ENCODE assay signal across 16 cellular contexts in the genomic region with DNA sequence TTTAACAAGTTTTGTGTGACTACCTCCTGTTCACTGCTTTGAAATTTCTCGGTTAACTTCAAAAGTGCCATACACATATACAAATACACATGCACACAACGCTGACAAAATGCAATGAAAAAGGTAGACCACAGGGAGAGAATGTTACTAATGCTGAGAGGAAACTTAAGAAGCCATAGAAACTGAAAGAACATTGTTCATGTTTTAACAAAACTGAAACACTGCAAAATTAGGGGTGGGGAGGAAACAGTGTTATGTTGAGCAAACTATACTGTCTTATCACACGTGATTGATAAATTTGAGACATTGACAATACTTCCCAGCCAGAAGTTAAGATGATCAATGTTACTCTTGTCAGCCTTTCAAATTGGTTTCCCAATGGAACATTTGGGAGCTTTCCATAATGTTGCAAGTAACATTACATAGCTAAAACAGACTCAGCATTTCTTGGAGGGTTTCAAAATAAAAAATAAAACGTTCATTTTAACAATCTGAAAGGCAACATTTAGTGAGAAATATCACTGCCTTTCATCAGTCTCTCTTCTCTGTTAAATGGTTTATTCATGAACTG.
DNase-seq lines count a peak whose midpoint lies in the region; ATAC-seq and TF ChIP-seq lines count a peak whose summit lies in the region.
"Had no signal": no experiment of that assay in that cellular context is flagged by ENCODE, and none has a peak within 500 bp of the region (broad histone marks: within the 10 kb centered on the region; RNA-seq: fewer than 3 reads in every experiment).

No MANE protein-coding gene starts in this region.

- peaks cover 21 to 25% of the 10 kb centered on the region in 2 donors for H3K4me1 ChIP-seq in adrenal gland (replicated peaks in 1 of 2)
- no peaks in the 10 kb centered on the region for H3K4me1 ChIP-seq in GM23338 (ENCODE audit: insufficient read depth)
- H3K4me1 ChIP-seq: left lung had no signal

- whole genome bisulfite sequencing in adrenal gland, 4 donors, result 36 to 50% (median 41%) methylated on average over 4 of the region's 4 CpGs

- H3K4me3 ChIP-seq in adrenal gland (peak overlapping the region in 1 of 4 donors; percentile 30), GM23338 (no peak overlapping the region)
- H3K4me3 ChIP-seq: coronary artery, left lung, ovary had no signal

- no peaks in the 10 kb centered on the region for H3K27me3 Mint-ChIP-seq in GM23338 (ENCODE audit: insufficient read depth, low read depth, poor library complexity)
- H3K27me3 Mint-ChIP-seq: activated B cell treated with CpG ODN at 0.5 μM for 24 hours; CD4-positive, alpha-beta memory T cell; IgD-negative memory B cell had no signal

- peaks cover 2% of the 10 kb centered on the region; the same call in 2 of the 3 replicates for H3K4me1 Mint-ChIP-seq in GM23338
- H3K4me1 Mint-ChIP-seq: CD4-positive, alpha-beta memory T cell; IgD-negative memory B cell had no signal

- no peak overlapping the region for H2AFZ ChIP-seq in GM23338

- H4K20me1 ChIP-seq in GM23338 (replicated peaks; ENCODE audit: insufficient read depth), result no peaks in the 10 kb centered on the region

- H3K36me3 ChIP-seq in adrenal gland (replicated peaks in 1 of 2) (no peaks in the 10 kb centered on the region), GM23338 (ENCODE audit: insufficient read depth) (no peaks in the 10 kb centered on the region)
- H3K36me3 ChIP-seq: left lung, ovary had no signal

- H3K27ac ChIP-seq in adrenal gland (peak overlapping the region in 3 of 5 donors; percentile 24 to 44 (median 31)), GM23338 (ENCODE audit: low read depth) (no peak overlapping the region)
- H3K27ac ChIP-seq: coronary artery, left lung, ovary had no signal

- H3K9me3 Mint-ChIP-seq in GM23338, result no peaks in the 10 kb centered on the region

- no peak for DNase-seq in adrenal gland
- DNase-seq in stimulated activated naive CD4-positive, alpha-beta T cell (lab: John Stamatoyannopoulos, UW), result no peak
- no peak for DNase-seq in ureter (ENCODE audit: low spot score)
- no peak for DNase-seq in NCI-H1930 (lab: John Stamatoyannopoulos, UW)
- DNase-seq in GM23338 (ENCODE audit: low spot score), result no peak
- DNase-seq: activated B cell treated with CpG ODN at 0.5 μM for 24 hours; CD4-positive, alpha-beta memory T cell; left lung; NCI-H2171 treated with DMSO at 0.1 percent for 48 hours; ovary; stimulated activated CD4-positive, alpha-beta T cell treated with anti-CD3 and anti-CD28 coated beads, Interleukin-4, amount 100 ng/mL, for 1 hour had no signal

- no peaks in the 10 kb centered on the region for H3F3A ChIP-seq in GM23338 (replicated peaks; ENCODE audit: low read depth)

- H3K79me2 ChIP-seq in GM23338 (replicated peaks; ENCODE audit: insufficient read depth), result no peaks in the 10 kb centered on the region

- TF ChIP-seq POLR2A in adrenal gland (IDR thresholded peaks at IDR 0.05), result no peak

- H3K27me3 ChIP-seq in adrenal gland (no peaks in the 10 kb centered on the region), GM23338 (ENCODE audit: insufficient read depth) (no peaks in the 10 kb centered on the region)
- H3K27me3 ChIP-seq: left lung, ovary had no signal

- H3K4me2 ChIP-seq in GM23338, result no peak overlapping the region

- peak; percentile 93 for ATAC-seq in GM18861 (IDR thresholded peaks at IDR 0.05; ENCODE audit: unreplicated experiment)
- peak; percentile 91 for ATAC-seq in GM21423 (IDR thresholded peaks at IDR 0.05; ENCODE audit: unreplicated experiment)
- peak; percentile 78 for ATAC-seq in HG03064 (IDR thresholded peaks at IDR 0.05; ENCODE audit: low read depth, unreplicated experiment)
- no peak for ATAC-seq in GM23338
- ATAC-seq: left lung had no signal

- H3K9me3 ChIP-seq in adrenal gland (replicated peaks in 1 of 3), result no peaks in the 10 kb centered on the region
- H3K9me3 ChIP-seq: left lung, ovary had no signal

- H3K4me3 Mint-ChIP-seq in GM23338, result no peak overlapping the region
- H3K4me3 Mint-ChIP-seq: activated B cell treated with CpG ODN at 0.5 μM for 24 hours; CD4-positive, alpha-beta memory T cell; IgD-negative memory B cell had no signal

- H3K27ac Mint-ChIP-seq in GM23338, result no peak overlapping the region
- H3K27ac Mint-ChIP-seq: activated B cell treated with CpG ODN at 0.5 μM for 24 hours; CD4-positive, alpha-beta memory T cell; IgD-negative memory B cell had no signal

- no peak for TF ChIP-seq CTCF in adrenal gland (IDR thresholded peaks at IDR 0.05)
- no peak for TF ChIP-seq CTCF in GM23338 (conservative IDR thresholded peaks at IDR 0.05; ENCODE audit: low read depth in 2 of 2)

- H3K36me3 Mint-ChIP-seq in GM23338 (ENCODE audit: low read depth), result no peaks in the 10 kb centered on the region
- H3K36me3 Mint-ChIP-seq: CD4-positive, alpha-beta memory T cell; IgD-negative memory B cell had no signal

- intact Hi-C loops in adrenal gland (cut with DNase I), result no loop called here

- no peaks in the 10 kb centered on the region; the same call in 1 of the 2 replicates for H3K9me2 ChIP-seq in GM23338 (ENCODE audit: insufficient read depth)

TF ChIP-seq in GM23338, 12 proteins besides CTCF, POLR2A, EP300 and RAD21:
- TF ChIP-seq POLR2AphosphoS5 (IDR thresholded peaks at IDR 0.05; ENCODE audit: low read depth), result no peak
- TF ChIP-seq EZH2phosphoT487 (IDR thresholded peaks at IDR 0.05; ENCODE audit: unreplicated experiment), result no peak
- no peak for TF ChIP-seq ZNF331 (CRISPR knock-in tag; IDR thresholded peaks at IDR 0.05; ENCODE audit: low read depth)
- no peak for TF ChIP-seq NANOG (IDR thresholded peaks at IDR 0.05; ENCODE audit: borderline replicate concordance)
- no peak for TF ChIP-seq EZH2 (IDR thresholded peaks at IDR 0.05; ENCODE audit: low read depth, unreplicated experiment)
- TF ChIP-seq CREB1 (CRISPR knock-in tag; IDR thresholded peaks at IDR 0.05; ENCODE audit: low read depth), result no peak
- TF ChIP-seq, protein P1, sequence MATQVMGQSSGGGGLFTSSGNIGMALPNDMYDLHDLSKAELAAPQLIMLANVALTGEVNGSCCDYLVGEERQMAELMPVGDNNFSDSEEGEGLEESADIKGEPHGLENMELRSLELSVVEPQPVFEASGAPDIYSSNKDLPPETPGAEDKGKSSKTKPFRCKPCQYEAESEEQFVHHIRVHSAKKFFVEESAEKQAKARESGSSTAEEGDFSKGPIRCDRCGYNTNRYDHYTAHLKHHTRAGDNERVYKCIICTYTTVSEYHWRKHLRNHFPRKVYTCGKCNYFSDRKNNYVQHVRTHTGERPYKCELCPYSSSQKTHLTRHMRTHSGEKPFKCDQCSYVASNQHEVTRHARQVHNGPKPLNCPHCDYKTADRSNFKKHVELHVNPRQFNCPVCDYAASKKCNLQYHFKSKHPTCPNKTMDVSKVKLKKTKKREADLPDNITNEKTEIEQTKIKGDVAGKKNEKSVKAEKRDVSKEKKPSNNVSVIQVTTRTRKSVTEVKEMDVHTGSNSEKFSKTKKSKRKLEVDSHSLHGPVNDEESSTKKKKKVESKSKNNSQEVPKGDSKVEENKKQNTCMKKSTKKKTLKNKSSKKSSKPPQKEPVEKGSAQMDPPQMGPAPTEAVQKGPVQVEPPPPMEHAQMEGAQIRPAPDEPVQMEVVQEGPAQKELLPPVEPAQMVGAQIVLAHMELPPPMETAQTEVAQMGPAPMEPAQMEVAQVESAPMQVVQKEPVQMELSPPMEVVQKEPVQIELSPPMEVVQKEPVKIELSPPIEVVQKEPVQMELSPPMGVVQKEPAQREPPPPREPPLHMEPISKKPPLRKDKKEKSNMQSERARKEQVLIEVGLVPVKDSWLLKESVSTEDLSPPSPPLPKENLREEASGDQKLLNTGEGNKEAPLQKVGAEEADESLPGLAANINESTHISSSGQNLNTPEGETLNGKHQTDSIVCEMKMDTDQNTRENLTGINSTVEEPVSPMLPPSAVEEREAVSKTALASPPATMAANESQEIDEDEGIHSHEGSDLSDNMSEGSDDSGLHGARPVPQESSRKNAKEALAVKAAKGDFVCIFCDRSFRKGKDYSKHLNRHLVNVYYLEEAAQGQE (IDR thresholded peaks at IDR 0.05; ENCODE audit: unreplicated experiment), result no peak
